ENCODE assay signal across 1 cellular context in genomic region chr2:144332356-144333143, GRCh38.
TF ChIP-seq lines count a peak whose summit lies in the region.

No MANE protein-coding gene starts in this region.

TF ChIP-seq in GM12878, 131 proteins besides CTCF, POLR2A, EP300 and RAD21 (continued from another document):
- TF ChIP-seq ZBTB11 (CRISPR knock-in tag; IDR thresholded peaks at IDR 0.05) (no peak), ZNF24 (IDR thresholded peaks at IDR 0.05) (no peak), SREBF1 (IDR thresholded peaks at IDR 0.05; ENCODE audit: low read length) (no peak), CUX1 (IDR thresholded peaks at IDR 0.05; ENCODE audit: insufficient replicate concordance, low read depth, low read length) (no peak), HDGF (IDR thresholded peaks at IDR 0.05) (0 out of 2 replicates have a peak, but pooled peaks have one; percentile 46), REST (IDR thresholded peaks at IDR 0.05; ENCODE audit: low read depth, low read length) (no peak), MXI1 (IDR thresholded peaks at IDR 0.05; ENCODE audit: low read depth, low read length) (0 out of 2 replicates have a peak, but pooled peaks have one; percentile 37), ZNF622 (IDR thresholded peaks at IDR 0.05) (no peak), MEF2A (IDR thresholded peaks at IDR 0.05; ENCODE audit: insufficient read depth, low read depth, low read length) (0 out of 2 replicates have a peak, but pooled peaks have one; percentile 25), RCOR1 (conservative IDR thresholded peaks at IDR 0.05; ENCODE audit: low read depth, low read length) (no peak), BCLAF1 (IDR thresholded peaks at IDR 0.05) (0 out of 2 replicates have a peak, but pooled peaks have one; percentile 29), EGR1 (IDR thresholded peaks at IDR 0.05; ENCODE audit: borderline replicate concordance in 1 of 2, low read depth in 2 of 2, low read length in 2 of 2) (peak in 1 of 2 experiments; percentile 85; a peak in 1 of 3 replicates), IKZF1 (conservative IDR thresholded peaks at IDR 0.05) (peak; percentile 58; the same call in 1 of the 2 replicates), POU2F2 (IDR thresholded peaks at IDR 0.05; ENCODE audit: borderline replicate concordance, low read depth, low read length) (no peak), BHLHE40 (IDR thresholded peaks at IDR 0.05; ENCODE audit: borderline replicate concordance in 1 of 2, low read depth in 2 of 2, low read length in 1 of 2) (peak in 1 of 2 experiments; percentile 53; a peak in 1 of 4 replicates), FOXK2 (IDR thresholded peaks at IDR 0.05) (no peak), RAD51 (IDR thresholded peaks at IDR 0.05) (no peak), FOS (IDR thresholded peaks at IDR 0.05; ENCODE audit: borderline replicate concordance, extremely low read depth, insufficient read length) (no peak), TAF1 (IDR thresholded peaks at IDR 0.05; ENCODE audit: borderline replicate concordance, low read depth, low read length) (0 out of 2 replicates have a peak, but pooled peaks have one; percentile 5), CREB1 (IDR thresholded peaks at IDR 0.05; ENCODE audit: low read depth) (0 out of 2 replicates have a peak, but pooled peaks have one; percentile 17), NBN (IDR thresholded peaks at IDR 0.05) (0 out of 2 replicates have a peak, but pooled peaks have one; percentile 34), ZNF274 (IDR thresholded peaks at IDR 0.05; ENCODE audit: insufficient read depth, insufficient read length) (no peak), ATF2 (IDR thresholded peaks at IDR 0.05; ENCODE audit: low read length) (no peak), PAX5 (IDR thresholded peaks at IDR 0.05; ENCODE audit: borderline replicate concordance, low read depth, low read length) (no peak), GATAD2B (conservative IDR thresholded peaks at IDR 0.05; ENCODE audit: low read depth) (0 out of 2 replicates have a peak, but pooled peaks have one; percentile 17), E4F1 (IDR thresholded peaks at IDR 0.05; ENCODE audit: borderline replicate concordance, partially characterized antibody) (no peak), SPI1 (IDR thresholded peaks at IDR 0.05; ENCODE audit: borderline replicate concordance, insufficient read depth, low read depth, low read length) (no peak), YBX1 (IDR thresholded peaks at IDR 0.05) (no peak)
